In the genomic region with DNA sequence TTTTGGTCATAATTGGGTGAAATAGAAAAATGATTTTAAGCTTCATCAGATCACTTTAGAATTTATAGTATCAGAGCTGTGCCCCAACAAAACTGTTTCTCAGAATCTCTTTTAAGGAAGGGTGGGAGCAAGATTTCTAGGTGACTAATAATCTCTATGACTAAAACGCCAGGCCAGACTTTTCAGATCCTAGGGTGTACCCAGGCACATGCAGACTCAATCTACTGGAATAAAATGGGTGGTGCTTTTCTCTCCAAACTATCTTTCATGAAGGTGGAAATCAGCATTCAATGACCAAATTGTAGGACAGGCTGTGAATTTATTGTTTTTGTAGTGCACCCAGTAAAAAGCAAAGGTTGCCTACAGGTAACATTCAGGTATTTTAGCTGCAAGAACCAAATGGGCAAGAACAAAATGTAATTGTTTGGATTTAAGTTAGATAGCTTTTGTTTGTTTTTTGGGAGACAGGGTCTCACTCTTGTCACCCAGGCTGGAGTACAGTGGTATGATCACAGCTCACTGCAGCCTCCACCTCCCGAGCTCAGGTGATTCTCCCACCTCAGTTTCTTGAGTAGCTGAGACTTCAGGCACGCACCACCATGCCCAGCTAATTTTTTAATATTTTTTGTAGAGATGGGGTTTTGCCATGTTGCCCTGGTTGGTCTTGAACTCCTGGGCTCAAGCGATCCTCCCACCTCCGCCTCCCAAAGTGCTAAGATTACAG, we compare ENCODE assay signal across 8 cellular contexts. TPM values are rescaled to one million over a fixed set of nuclear protein-coding genes. Genes with fewer than 3 reads are reported as not detected.
DNase-seq lines count a peak whose midpoint lies in the region; ATAC-seq, FAIRE-seq and TF ChIP-seq lines count a peak whose summit lies in the region.

No MANE protein-coding gene starts in this region.

- H3K4me3 ChIP-seq in retinal pigment epithelial cell (ENCODE audit: low read length) = peak overlapping the region; percentile 95

- DNase-seq in GM12892 (ENCODE audit: insufficient read length) = no peak
- peak; percentile 5 for DNase-seq in SK-MEL-5 (ENCODE audit: low read depth, low spot score)
- DNase-seq in retinal pigment epithelial cell (ENCODE audit: low read depth) = no peak
- DNase-seq in urothelium cell line (ENCODE audit: low spot score) = no peak
- DNase-seq in cerebellar cortex (ENCODE audit: low spot score) = no peak
- no peak for DNase-seq in NCI-H1694 (lab: John Stamatoyannopoulos, UW)

- TF ChIP-seq POLR2A in GM12892 (IDR thresholded peaks at IDR 0.05; ENCODE audit: low read depth, low read length) = no peak

- FAIRE-seq in GM12892 (lab: Jason Lieb, UNC) (peak; percentile 14), urothelium cell line (lab: Jason Lieb, UNC) (no peak)

- ATAC-seq in esophagus mucosa (peak; percentile 73), HG03039 (IDR thresholded peaks at IDR 0.05; ENCODE audit: unreplicated experiment) (no peak)

- no peak for TF ChIP-seq CTCF in retinal pigment epithelial cell (conservative IDR thresholded peaks at IDR 0.05; ENCODE audit: low read depth, low read length)

- in situ Hi-C loops in SK-MEL-5 (cut with HindIII; ENCODE audit: low pct_unique_long_range_greater_than_20kb, low sequenced_read_pairs) = loop anchor here (5.0 kb wide), 2 partner anchors 34 to 46 kb away; no protein-coding TSS in a partner anchor

RNA-seq across cellular contexts. Expression of a gene that starts 49.5 kb away (rescaled TPM):
- 106 TPM for polyA plus RNA-seq in GM12892 (2012; ENCODE audit: missing spikeins)
- 216 and 235 TPM in 2 replicates for total RNA-seq in SK-MEL-5 (2014; rRNA removed; shearing (Covaris generic))
- polyA plus RNA-seq in SK-MEL-5 (2015; cell fraction: cytosol; rRNA removed) = 130 and 163 TPM in 2 replicates
- 118 and 121 TPM in 2 replicates for polyA plus RNA-seq in SK-MEL-5 (2015; cell fraction: nucleus; rRNA removed)
- 106 TPM for total RNA-seq in esophagus mucosa
